ENCODE assay signal across 20 cellular contexts in genomic region chr9:97793067-97793466, GRCh38. TPM values are rescaled to one million over a fixed set of nuclear protein-coding genes. Genes with fewer than 3 reads are reported as not detected.
A peak's percentile ranks its signal among the peaks of the same experiment; 100 is the strongest.
DNase-seq lines count a peak whose midpoint lies in the region; ATAC-seq, FAIRE-seq and TF ChIP-seq lines count a peak whose summit lies in the region.
"Had no signal": no experiment of that assay in that cellular context is flagged by ENCODE, and none has a peak within 500 bp of the region (broad histone marks: within the 10 kb centered on the region; RNA-seq: fewer than 3 reads in every experiment).

No MANE protein-coding gene starts in this region.

- H3K4me1 ChIP-seq in HCT116 (ENCODE audit: control insufficient read depth in 1 of 2, insufficient read depth in 2 of 2, low read length in 2 of 2) (peaks cover 0 to 6% of the 10 kb centered on the region in 2 experiments; a peak in 1 of 4 replicates), K562 (replicated peaks in 1 of 2; ENCODE audit: control insufficient read depth in 2 of 2, insufficient read depth in 2 of 2, low read length in 2 of 2) (peaks cover 0 to 14% of the 10 kb centered on the region in 2 experiments; a peak in 2 of 5 replicates), osteoblast (ENCODE audit: insufficient read depth, low read length) (no peaks in the 10 kb centered on the region)
- H3K4me1 ChIP-seq in CD8-positive, alpha-beta memory T cell (ENCODE audit: insufficient read depth, low read length), result no peaks in the 10 kb centered on the region
- H3K4me1 ChIP-seq: HAP-1 had no signal

- no peak for TF ChIP-seq EP300 in K562 (IDR thresholded peaks at IDR 0.05; ENCODE audit: low read length)

- intact Hi-C loops in HCT116 (cut with micrococcal nuclease), result no loop called here
- intact Hi-C loops in K562 (cut with micrococcal nuclease), result no loop called here

- H3K9me2 ChIP-seq in HCT116 (ENCODE audit: insufficient read depth), result no peaks in the 10 kb centered on the region

- no peak overlapping the region for H2AFZ ChIP-seq in HCT116 (ENCODE audit: low read depth, low read length, poor library complexity, severe bottlenecking)
- no peak overlapping the region for H2AFZ ChIP-seq in K562 (ENCODE audit: low read depth, low read length)
- no peak overlapping the region for H2AFZ ChIP-seq in osteoblast (ENCODE audit: low read length)

- H3K9me3 ChIP-seq in HCT116 (ENCODE audit: control insufficient read depth in 1 of 2, insufficient read depth in 1 of 2, low read depth in 1 of 2, low read length in 2 of 2) (no peaks in the 10 kb centered on the region), K562 (replicated peaks; ENCODE audit: control insufficient read depth, insufficient read depth, low read depth, low read length) (no peaks in the 10 kb centered on the region), osteoblast (ENCODE audit: low read depth, low read length) (no peaks in the 10 kb centered on the region)
- H3K9me3 ChIP-seq in CD8-positive, alpha-beta memory T cell (ENCODE audit: low read length), result no peaks in the 10 kb centered on the region

- CTCF ChIA-PET in HCT116 (lab: Charles Lee), result no interaction called here
- CTCF ChIA-PET in K562 (lab: Yijun Ruan, JAX; ENCODE audit: low intra/inter-chr PET ratio), result no interaction called here
- CTCF ChIA-PET in CD8-positive, alpha-beta memory T cell (lab: Charles Lee), result no interaction called here

- H3K79me2 ChIP-seq in HCT116 (ENCODE audit: insufficient read depth, low read length) (no peaks in the 10 kb centered on the region), K562 (ENCODE audit: control insufficient read depth, insufficient read depth, low read length) (no peaks in the 10 kb centered on the region), osteoblast (ENCODE audit: insufficient read depth, low read length) (no peaks in the 10 kb centered on the region)

- H3K9me3 Mint-ChIP-seq in CD8-positive, alpha-beta memory T cell, result no peaks in the 10 kb centered on the region

- no peak for FAIRE-seq in K562 (lab: Jason Lieb, UNC)
- FAIRE-seq: A549, G401.6, GM12892, H54 had no signal

- TF ChIP-seq RAD21 in HCT116 (IDR thresholded peaks at IDR 0.05; ENCODE audit: low read depth), result no peak
- TF ChIP-seq RAD21 in K562 (CRISPR knock-in tag; conservative IDR thresholded peaks at IDR 0.05 in 1 of 2, IDR thresholded peaks at IDR 0.05 in 1 of 2), result no peak

- no peak overlapping the region for H3K4me3 Mint-ChIP-seq in CD8-positive, alpha-beta memory T cell
- H3K4me3 Mint-ChIP-seq: CD4-positive, alpha-beta memory T cell had no signal

- ATAC-seq in HCT116 (no peak), K562 (no peak; the same call in 1 of the 3 replicates), HG02870 (IDR thresholded peaks at IDR 0.05; ENCODE audit: unreplicated experiment) (no peak)
- ATAC-seq: A549 had no signal

- H3K27me3 ChIP-seq in HCT116 (ENCODE audit: insufficient read depth, low read length), result no peaks in the 10 kb centered on the region
- H3K27me3 ChIP-seq in K562 (ENCODE audit: control insufficient read depth in 2 of 2, insufficient read depth in 2 of 2, low read length in 2 of 2), result peaks cover 11 to 15% of the 10 kb centered on the region in 2 experiments; a peak in 4 of 5 replicates
- peaks cover 36% of the 10 kb centered on the region for H3K27me3 ChIP-seq in osteoblast (ENCODE audit: insufficient read depth, low read length)
- no peaks in the 10 kb centered on the region for H3K27me3 ChIP-seq in CD8-positive, alpha-beta memory T cell (ENCODE audit: insufficient read depth, low read length, poor library complexity, severe bottlenecking)

- no peaks in the 10 kb centered on the region for H3K36me3 ChIP-seq in HCT116 (ENCODE audit: control insufficient read depth in 1 of 2, insufficient read depth in 2 of 2, low read length in 2 of 2)
- H3K36me3 ChIP-seq in K562 (ENCODE audit: control insufficient read depth, insufficient read depth, low read length), result no peaks in the 10 kb centered on the region
- no peaks in the 10 kb centered on the region for H3K36me3 ChIP-seq in osteoblast (ENCODE audit: insufficient read depth, low read length)
- H3K36me3 ChIP-seq in CD8-positive, alpha-beta memory T cell (ENCODE audit: insufficient read depth, low read length), result no peaks in the 10 kb centered on the region
- H3K36me3 ChIP-seq: HAP-1 had no signal

- no peaks in the 10 kb centered on the region for H3K36me3 Mint-ChIP-seq in CD8-positive, alpha-beta memory T cell
- H3K36me3 Mint-ChIP-seq: CD4-positive, alpha-beta memory T cell had no signal

- POLR2A ChIA-PET in HCT116 (lab: Charles Lee) (no interaction called here), K562 (lab: Yijun Ruan, JAX) (interaction anchor here (0.8 to 0.9 kb wide), 2 partner anchors 11 to 97 kb away, joined by 3 to 4 read pairs; no protein-coding TSS in a partner anchor)
- POLR2A ChIA-PET in CD8-positive, alpha-beta memory T cell (lab: Charles Lee), result no interaction called here

- no peak overlapping the region for H3K27ac Mint-ChIP-seq in CD8-positive, alpha-beta memory T cell
- H3K27ac Mint-ChIP-seq: CD4-positive, alpha-beta memory T cell had no signal

- H3K27ac ChIP-seq in HCT116 (ENCODE audit: low read depth, low read length) (no peak overlapping the region), K562 (ENCODE audit: extremely low read depth, low read depth, low read length) (no peak overlapping the region), osteoblast (ENCODE audit: low read depth, low read length) (no peak overlapping the region)
- no peak overlapping the region for H3K27ac ChIP-seq in CD8-positive, alpha-beta memory T cell (ENCODE audit: low read depth, low read length)
- H3K27ac ChIP-seq: A549 had no signal

- 6% methylated on average over 1 of the region's 1 CpG for WGBS in K562 (ENCODE audit: insufficient coverage, low coverage, missing lambda C conversion rate)

- peak overlapping the region; percentile 13; the same call in 1 of the 2 replicates for H3K4me2 ChIP-seq in HCT116 (ENCODE audit: low read length)
- no peak overlapping the region for H3K4me2 ChIP-seq in K562 (ENCODE audit: insufficient read depth, low read length)
- H3K4me2 ChIP-seq in osteoblast (ENCODE audit: insufficient read depth, low read length), result no peak overlapping the region
- H3K4me2 ChIP-seq: A549 had no signal

- peaks cover 2 to 11% of the 10 kb centered on the region in 2 donors for H3K27me3 Mint-ChIP-seq in CD8-positive, alpha-beta memory T cell

- in situ Hi-C loops in K562 (cut with MboI) (no loop called here), ACHN (cut with HindIII; ENCODE audit: low pct_ligation_motif_present, low pct_unique_long_range_greater_than_20kb, low sequenced_read_pairs) (no loop called here)

- no peak overlapping the region for H3K9ac ChIP-seq in HCT116 (ENCODE audit: low read length)
- no peak overlapping the region for H3K9ac ChIP-seq in K562 (ENCODE audit: insufficient read depth in 1 of 2, low read depth in 2 of 2, low read length in 2 of 2)

- H3K4me3 ChIP-seq in HCT116 (replicated peaks in 1 of 2; ENCODE audit: low read depth in 1 of 2, low read length in 2 of 2), result no peak overlapping the region
- no peak overlapping the region for H3K4me3 ChIP-seq in K562
- H3K4me3 ChIP-seq in osteoblast (ENCODE audit: insufficient read depth, low read length), result no peak overlapping the region
- no peak overlapping the region for H3K4me3 ChIP-seq in CD8-positive, alpha-beta memory T cell (ENCODE audit: low read length)
- H3K4me3 ChIP-seq: A549, HAP-1 had no signal

- BruUV-seq in HCT116 (replicated peaks; lab: Mats Ljungman, UMichigan) (no TSS peak), K562 (replicated peaks; lab: Mats Ljungman, UMichigan) (no TSS peak)

- DNase-seq in HCT116 (ENCODE audit: low read depth, low spot score) (no peak), NCI-H226 (peak; percentile 82), K562 (ENCODE audit: extremely low read depth in 1 of 4, low spot score in 3 of 4) (peak in 3 of 4 experiments; percentile 17 to 40 (median 22)), osteoblast (ENCODE audit: insufficient read length, low spot score, missing footprints) (peak; percentile 54), ACHN (no peak), dermis blood vessel endothelial cell (no peak)
- no peak for DNase-seq in CD8-positive, alpha-beta memory T cell
- DNase-seq: 8988T; C1 segment of cervical spinal cord; CD4-positive, alpha-beta memory T cell; DMS153; DND-41; GOT3 had no signal

- no peaks in the 10 kb centered on the region for H3K4me1 Mint-ChIP-seq in CD8-positive, alpha-beta memory T cell
- H3K4me1 Mint-ChIP-seq: CD4-positive, alpha-beta memory T cell had no signal

- RAD21 ChIA-PET in HCT116 (lab: Charles Lee; ENCODE audit: low non-redundant PET in 1 of 2, low total read pairs in 2 of 2, uncharacterized antibody in 2 of 2, unreplicated experiment in 2 of 2), result no interaction called here

- no peak for TF ChIP-seq POLR2A in HCT116 (IDR thresholded peaks at IDR 0.05; ENCODE audit: borderline replicate concordance, extremely low read depth, insufficient read depth, insufficient read length)
- TF ChIP-seq POLR2A in K562 (conservative IDR thresholded peaks at IDR 0.05), result no peak

- TF ChIP-seq CTCF in HCT116 (IDR thresholded peaks at IDR 0.05 in 2 of 3, conservative IDR thresholded peaks at IDR 0.05 in 1 of 3; ENCODE audit: borderline replicate concordance in 1 of 3, insufficient read depth in 1 of 3, low read depth in 2 of 3, low read length in 2 of 3) (no peak), K562 (IDR thresholded peaks at IDR 0.05 in 2 of 3, conservative IDR thresholded peaks at IDR 0.05 in 1 of 3; ENCODE audit: insufficient read depth in 2 of 3, low read depth in 1 of 3, low read length in 3 of 3) (no peak), osteoblast (IDR thresholded peaks at IDR 0.05; ENCODE audit: extremely low read depth, low read depth, low read length) (no peak)

- H4K20me1 ChIP-seq in HCT116 (ENCODE audit: insufficient read depth), result no peaks in the 10 kb centered on the region
- H4K20me1 ChIP-seq in K562 (replicated peaks; ENCODE audit: control insufficient read depth, insufficient read depth, low read length), result no peaks in the 10 kb centered on the region
- H4K20me1 ChIP-seq in osteoblast (ENCODE audit: insufficient read depth, low read length), result no peaks in the 10 kb centered on the region

- H3K9me1 ChIP-seq in K562 (ENCODE audit: control insufficient read depth, insufficient read depth, low read length), result no peaks in the 10 kb centered on the region

RNA-seq across cellular contexts. Expression of gene FOXE1, which starts 60.0 kb away (rescaled TPM):
- total RNA-seq in HCT116 (2021; ENCODE audit: unreplicated experiment) (not detected), K562 (2014; rRNA removed) (not detected in 2 replicates), K562 (2014; rRNA removed; fragmentation: Illumina TruSeq; extraction: Trizol) (not detected in 2 replicates), K562 (2015; rRNA removed; fragmentation: Illumina TruSeq; extraction: Trizol) (not detected in 2 replicates), K562 (2021) (not detected in 2 replicates), osteoblast (not detected in 2 replicates), dermis blood vessel endothelial cell (0.09 and 0.17 TPM in 2 replicates)
- polyA plus RNA-seq in HCT116 (2012), result not detected in 2 replicates
- total RNA-seq in K562 (2011; cell fraction: chromatin; rRNA removed; ENCODE audit: low replicate concordance), result not detected in 2 replicates
- total RNA-seq in K562 (2011; cell fraction: nucleolus; rRNA removed), result not detected in 2 replicates
- total RNA-seq in K562 (2011; cell fraction: nucleoplasm; rRNA removed), result not detected in 2 replicates
- polyA plus RNA-seq in K562 (2011; rRNA removed) (not detected in 2 replicates), K562 (2014; fragmentation: Illumina TruSeq; extraction: Trizol) (not detected in 2 replicates), K562 (2014; fragmentation: Nextera tagmentation; extraction: Ambion mirVana) (not detected), K562 (2014; rRNA removed) (not detected in 2 replicates)
- polyA plus RNA-seq in K562 (2011; cell fraction: cytosol; rRNA removed), result not detected in 2 replicates
- polyA plus RNA-seq in K562 (2011; cell fraction: nucleus; rRNA removed), result not detected in 2 replicates
- not detected in 2 replicates for polyA plus RNA-seq in K562 (2012)
- polyA minus RNA-seq in K562 (2011; rRNA and poly(A)+ RNA removed), result not detected in 2 replicates
- not detected in 2 replicates for polyA minus RNA-seq in K562 (2011; cell fraction: cytosol; rRNA and poly(A)+ RNA removed)
- not detected in 2 replicates for polyA minus RNA-seq in K562 (2011; cell fraction: nucleus; rRNA and poly(A)+ RNA removed)
- under 1 TPM in 1 of 2 experiments, not detected in 1; 0.07 TPM for total RNA-seq in CD8-positive, alpha-beta memory T cell
- polyA plus RNA-seq in CD8-positive, alpha-beta memory T cell, result not detected
- total RNA-seq: Caco-2; CD4-positive, alpha-beta memory T cell had no signal
- polyA plus RNA-seq: CD4-positive, alpha-beta memory T cell had no signal

Comparison
In these comparisons a context has a peak if more than half of its experiments do, and no peak if none do; other contexts are left out.
1. DNase-seq: peak in NCI-H226 (single experiment), K562 (3 of 4) and osteoblast (single experiment); none in HCT116 (single experiment), CD8-positive, alpha-beta memory T cell (0 of 5), ACHN (single experiment) and dermis blood vessel endothelial cell (single experiment).
2. Of the 22 proteins assayed by ChIP-seq in both K562 and HCT116: peak only in K562: FOSL1 and JUND; only in HCT116: none; in both: none; in neither: 19; mixed calls (peak in some experiments, not most) for 1.